In genomic region chr17:78411241-78411855, GRCh38 we compare ENCODE assay signal across 14 cellular contexts. TPM values are rescaled to one million over a fixed set of nuclear protein-coding genes. Genes with fewer than 3 reads are reported as not detected.
DNase-seq lines count a peak whose midpoint lies in the region; ATAC-seq, FAIRE-seq and TF ChIP-seq lines count a peak whose summit lies in the region.
"Had no signal": no experiment of that assay in that cellular context is flagged by ENCODE, and none has a peak within 500 bp of the region (broad histone marks: within the 10 kb centered on the region; RNA-seq: fewer than 3 reads in every experiment).

No MANE protein-coding gene starts in this region.

- no peak for TF ChIP-seq CTCF in natural killer cell (IDR thresholded peaks at IDR 0.05)
- TF ChIP-seq CTCF in endothelial cell of umbilical vein (IDR thresholded peaks at IDR 0.05; ENCODE audit: extremely low read depth in 1 of 2, insufficient read depth in 1 of 2, low read depth in 1 of 2, low read length in 2 of 2), result no peak

- no peak overlapping the region for H3K9ac ChIP-seq in endothelial cell of umbilical vein (replicated peaks; ENCODE audit: extremely low read depth, insufficient read depth, low read length)

- no peaks in the 10 kb centered on the region for H3K9me3 Mint-ChIP-seq in natural killer cell treated with Interleukin-12 subunit alpha and Interleukin-12 subunit beta and Interleukin-15 and Interleukin-18, amount 100 ng/mL, for 72 hours
- H3K9me3 Mint-ChIP-seq in natural killer cell, result no peaks in the 10 kb centered on the region

- intact Hi-C loops in natural killer cell (cut with micrococcal nuclease), result no loop called here
- intact Hi-C loops in endothelial cell of umbilical vein (cut with micrococcal nuclease), result no loop called here

- H3K27me3 Mint-ChIP-seq in natural killer cell treated with Interleukin-12 subunit alpha and Interleukin-12 subunit beta and Interleukin-15 and Interleukin-18, amount 100 ng/mL, for 72 hours, result no peaks in the 10 kb centered on the region
- no peaks in the 10 kb centered on the region for H3K27me3 Mint-ChIP-seq in natural killer cell (ENCODE audit: low read depth in 2 of 2)

- H3K27ac ChIP-seq in endothelial cell of umbilical vein (ENCODE audit: insufficient read depth, low read depth, low read length) (no peak overlapping the region), muscle layer of duodenum (ENCODE audit: low read length) (peak overlapping the region; percentile 31)
- H3K27ac ChIP-seq: HL-60, thoracic aorta had no signal

- no peak for DNase-seq in natural killer cell treated with Interleukin-12 subunit alpha and Interleukin-12 subunit beta and Interleukin-15 and Interleukin-18, amount 100 ng/mL, for 72 hours (ENCODE audit: low spot score)
- no peak for DNase-seq in natural killer cell
- DNase-seq in endothelial cell of umbilical vein (ENCODE audit: low read depth, low spot score), result peak; percentile 67
- no peak for DNase-seq in epidermal melanocyte (ENCODE audit: insufficient read length, low spot score)
- no peak for DNase-seq in SHP77 (lab: John Stamatoyannopoulos, UW)
- no peak for DNase-seq in NCI-H2171 treated with DMSO at 0.1 percent for 48 hours (lab: John Stamatoyannopoulos, UW)
- DNase-seq: AML-193; hypothalamus; NCI-H1048; stimulated activated CD4-positive, alpha-beta T cell treated with anti-CD3 and anti-CD28 coated beads, Interleukin-4, amount 100 ng/mL, for 24 hours had no signal

- H4K20me1 ChIP-seq in endothelial cell of umbilical vein (replicated peaks; ENCODE audit: control insufficient read depth, extremely low read depth, insufficient read depth, low read length), result no peaks in the 10 kb centered on the region

- peak overlapping the region; percentile 96 for H3K27ac Mint-ChIP-seq in natural killer cell treated with Interleukin-12 subunit alpha and Interleukin-12 subunit beta and Interleukin-15 and Interleukin-18, amount 100 ng/mL, for 72 hours
- peak overlapping the region in 1 of 2 donors; percentile 38 for H3K27ac Mint-ChIP-seq in natural killer cell

- FAIRE-seq in endothelial cell of umbilical vein (lab: Jason Lieb, UNC), result no peak

- peaks cover 63 to 74% of the 10 kb centered on the region in 2 donors for H3K4me1 Mint-ChIP-seq in natural killer cell treated with Interleukin-12 subunit alpha and Interleukin-12 subunit beta and Interleukin-15 and Interleukin-18, amount 100 ng/mL, for 72 hours (ENCODE audit: low read depth in 2 of 2)
- H3K4me1 Mint-ChIP-seq in natural killer cell, result peaks cover 47 to 75% of the 10 kb centered on the region in 2 donors

- H3K4me3 Mint-ChIP-seq in natural killer cell treated with Interleukin-12 subunit alpha and Interleukin-12 subunit beta and Interleukin-15 and Interleukin-18, amount 100 ng/mL, for 72 hours, result no peak overlapping the region
- H3K4me3 Mint-ChIP-seq in natural killer cell, result no peak overlapping the region

- H3K36me3 ChIP-seq in endothelial cell of umbilical vein (ENCODE audit: control insufficient read depth in 2 of 2, extremely low read depth in 1 of 2, insufficient read depth in 2 of 2, low read length in 2 of 2), result peaks cover 0 to 19% of the 10 kb centered on the region in 2 experiments
- peaks cover 5 to 6% of the 10 kb centered on the region in 2 donors for H3K36me3 ChIP-seq in muscle layer of duodenum (ENCODE audit: control insufficient read depth in 1 of 2, insufficient read depth in 2 of 2, low read length in 2 of 2)
- H3K36me3 ChIP-seq: thoracic aorta had no signal

- CTCF ChIA-PET in endothelial cell of umbilical vein (lab: Charles Lee), result interaction anchor here (0.7 to 2.8 kb wide), 8 partner anchors 10 to 296 kb away, joined by 3 to 10 read pairs (median 3); no protein-coding TSS in a partner anchor

- no peak overlapping the region for H2AFZ ChIP-seq in endothelial cell of umbilical vein (ENCODE audit: low read depth, low read length)

- H3K27me3 ChIP-seq in endothelial cell of umbilical vein (ENCODE audit: control insufficient read depth in 2 of 2, insufficient read depth in 2 of 2, low read length in 2 of 2) (no peaks in the 10 kb centered on the region), muscle layer of duodenum (ENCODE audit: low read depth, low read length) (no peaks in the 10 kb centered on the region)

- BruUV-seq in endothelial cell of umbilical vein (replicated peaks; lab: Mats Ljungman, UMichigan), result no TSS peak

- H3K9me3 ChIP-seq in endothelial cell of umbilical vein (replicated peaks; ENCODE audit: control insufficient read depth, insufficient read depth, low read length) (no peaks in the 10 kb centered on the region), muscle layer of duodenum (ENCODE audit: control insufficient read depth in 1 of 2, low read length in 2 of 2) (no peaks in the 10 kb centered on the region)
- H3K9me3 ChIP-seq: thoracic aorta had no signal

- no peaks in the 10 kb centered on the region for H3K9me1 ChIP-seq in endothelial cell of umbilical vein (replicated peaks; ENCODE audit: control insufficient read depth, extremely low read depth, insufficient read depth, low read length)

- no peak overlapping the region for H3K4me2 ChIP-seq in endothelial cell of umbilical vein (ENCODE audit: insufficient read depth, low read length)

- H3K36me3 Mint-ChIP-seq in natural killer cell treated with Interleukin-12 subunit alpha and Interleukin-12 subunit beta and Interleukin-15 and Interleukin-18, amount 100 ng/mL, for 72 hours, result no peaks in the 10 kb centered on the region
- no peaks in the 10 kb centered on the region for H3K36me3 Mint-ChIP-seq in natural killer cell

- POLR2A ChIA-PET in endothelial cell of umbilical vein (lab: Charles Lee), result no interaction called here

- no peak for ATAC-seq in natural killer cell treated with Interleukin-12 subunit alpha and Interleukin-12 subunit beta and Interleukin-15 and Interleukin-18, amount 100 ng/mL, for 72 hours
- ATAC-seq in natural killer cell (no peak), HG03520 (IDR thresholded peaks at IDR 0.05; ENCODE audit: unreplicated experiment) (no peak)

- H3K4me1 ChIP-seq in endothelial cell of umbilical vein (ENCODE audit: control insufficient read depth, extremely low read depth, insufficient read depth, low read length), result peaks cover 25% of the 10 kb centered on the region
- H3K4me1 ChIP-seq in muscle layer of duodenum (ENCODE audit: control insufficient read depth in 1 of 2, insufficient read depth in 2 of 2, low read length in 2 of 2), result peaks cover 9 to 11% of the 10 kb centered on the region in 2 donors

- TF ChIP-seq POLR2A in endothelial cell of umbilical vein (IDR thresholded peaks at IDR 0.05; ENCODE audit: low read depth, low read length), result no peak

- peaks cover 60% of the 10 kb centered on the region for H3K79me2 ChIP-seq in endothelial cell of umbilical vein (ENCODE audit: control insufficient read depth, insufficient read depth, low read length)

- dilution Hi-C loops in endothelial cell of umbilical vein (cut with MboI; ENCODE audit: extremely low pct_ligation_motif_present, low sequenced_read_pairs), result no loop called here

- H3K4me3 ChIP-seq in endothelial cell of umbilical vein (replicated peaks in 1 of 3; ENCODE audit: insufficient read depth in 1 of 3, low read depth in 1 of 3, low read length in 3 of 3) (no peak overlapping the region), muscle layer of duodenum (ENCODE audit: low read depth in 1 of 2, low read length in 2 of 2) (no peak overlapping the region)
- H3K4me3 ChIP-seq: thoracic aorta had no signal

TF ChIP-seq in endothelial cell of umbilical vein, 7 proteins besides CTCF, POLR2A, EP300 and RAD21:
- TF ChIP-seq MAX (IDR thresholded peaks at IDR 0.05; ENCODE audit: insufficient read depth, insufficient read length), result no peak
- TF ChIP-seq MYC (IDR thresholded peaks at IDR 0.05; ENCODE audit: low read depth, low read length), result no peak
- no peak for TF ChIP-seq GATA2 (IDR thresholded peaks at IDR 0.05; ENCODE audit: insufficient read depth, insufficient read length, low read depth, low read length)
- no peak for TF ChIP-seq EZH2 (IDR thresholded peaks at IDR 0.05; ENCODE audit: borderline replicate concordance, low read depth, low read length, severe bottlenecking)
- no peak for TF ChIP-seq JUN (IDR thresholded peaks at IDR 0.05; ENCODE audit: borderline replicate concordance, insufficient read depth, insufficient read length, low read depth)
- no peak for TF ChIP-seq FOS (IDR thresholded peaks at IDR 0.05; ENCODE audit: borderline replicate concordance, insufficient read depth, low read length)
- no peak for TF ChIP-seq POLR2AphosphoS5 (IDR thresholded peaks at IDR 0.05; ENCODE audit: insufficient read depth, low read depth, low read length)

RNA-seq across cellular contexts. Expression of gene PGS1, which starts 32.9 kb away (rescaled TPM):
- total RNA-seq in natural killer cell treated with Interleukin-12 subunit alpha and Interleukin-12 subunit beta and Interleukin-15 and Interleukin-18, amount 100 ng/mL, for 72 hours, result 100 to 1,000 TPM in 1 of 2 donors, 10 to 100 TPM in 1; 83.0 to 139 TPM
- total RNA-seq in natural killer cell, result 10 to 100 TPM; 47.9 to 53.6 (median 48.3) TPM
- total RNA-seq in endothelial cell of umbilical vein, result 55.6 and 66.0 TPM in 2 replicates
- 48.4 and 50.8 TPM in 2 replicates for polyA plus RNA-seq in endothelial cell of umbilical vein
- polyA plus RNA-seq in endothelial cell of umbilical vein (2011; cell fraction: cytosol; rRNA removed), result 28.4 and 36.1 TPM in 2 replicates
- 195 and 203 TPM in 2 replicates for polyA plus RNA-seq in endothelial cell of umbilical vein (2011; cell fraction: nucleus; rRNA removed)
- 30.2 and 34.0 TPM in 2 replicates for polyA plus RNA-seq in endothelial cell of umbilical vein (2012)
- 62.5 and 77.9 TPM in 2 replicates for polyA minus RNA-seq in endothelial cell of umbilical vein
- polyA minus RNA-seq in endothelial cell of umbilical vein (2011; cell fraction: cytosol; rRNA and poly(A)+ RNA removed), result 31.2 TPM
- 72.4 and 73.4 TPM in 2 replicates for polyA minus RNA-seq in endothelial cell of umbilical vein (2011; cell fraction: nucleus; rRNA and poly(A)+ RNA removed)

RNA-seq across cellular contexts. Expression of gene SOCS3, which starts 51.5 kb away (rescaled TPM):
- 100 to 1,000 TPM; 110 to 156 TPM for total RNA-seq in natural killer cell treated with Interleukin-12 subunit alpha and Interleukin-12 subunit beta and Interleukin-15 and Interleukin-18, amount 100 ng/mL, for 72 hours
- total RNA-seq in natural killer cell (10 to 100 TPM; 39.0 to 47.9 (median 43.6) TPM), endothelial cell of umbilical vein (13.6 and 14.3 TPM in 2 replicates)
- polyA plus RNA-seq in endothelial cell of umbilical vein, result 6.2 and 6.6 TPM in 2 replicates
- 5.3 and 7.9 TPM in 2 replicates for polyA plus RNA-seq in endothelial cell of umbilical vein (2011; cell fraction: cytosol; rRNA removed)
- 15.2 and 19.0 TPM in 2 replicates for polyA plus RNA-seq in endothelial cell of umbilical vein (2011; cell fraction: nucleus; rRNA removed)
- 12.2 and 14.3 TPM in 2 replicates for polyA plus RNA-seq in endothelial cell of umbilical vein (2012)
- 7.8 and 10.9 TPM in 2 replicates for polyA minus RNA-seq in endothelial cell of umbilical vein
- 31.0 TPM for polyA minus RNA-seq in endothelial cell of umbilical vein (2011; cell fraction: cytosol; rRNA and poly(A)+ RNA removed)
- polyA minus RNA-seq in endothelial cell of umbilical vein (2011; cell fraction: nucleus; rRNA and poly(A)+ RNA removed), result 7.3 and 17.4 TPM in 2 replicates
